Comparison of ENCODE assay signal across 33 cellular contexts in the genomic region with DNA sequence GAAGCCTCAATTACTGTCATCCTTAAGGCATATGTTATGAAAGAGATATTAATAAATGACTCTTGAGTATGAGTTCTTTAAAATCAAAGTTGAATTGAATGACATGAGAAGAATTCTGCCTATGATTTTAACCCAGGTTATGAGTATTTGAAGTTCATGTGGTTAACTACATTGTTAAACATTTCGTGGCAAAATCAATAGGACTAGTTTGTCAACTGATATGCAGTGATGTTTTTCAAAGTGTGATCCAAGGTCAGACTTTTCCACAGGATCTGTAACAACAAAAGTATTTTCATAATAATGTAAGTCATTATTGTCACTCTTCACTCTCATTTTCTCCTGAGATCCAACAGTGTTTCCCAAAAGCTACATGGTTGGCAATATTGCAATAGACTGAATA.
"Had no signal": no experiment of that assay in that cellular context is flagged by ENCODE, and none has a peak within 500 bp of the region (broad histone marks: within the 10 kb centered on the region; RNA-seq: fewer than 3 reads in every experiment).

No MANE protein-coding gene starts in this region.

- H3K27me3 ChIP-seq: adrenal gland, ascending aorta, body of pancreas, brain microvascular endothelial cell, breast epithelium, cardiac muscle cell had no signal

- H3K27ac ChIP-seq: adrenal gland, ascending aorta, body of pancreas, brain microvascular endothelial cell, breast epithelium, cardiac muscle cell had no signal

- FAIRE-seq: astrocyte, bronchial epithelial cell had no signal

- H3K9me3 ChIP-seq: adrenal gland, ascending aorta, body of pancreas, breast epithelium had no signal

- DNase-seq: activated effector memory CD4-positive, alpha-beta T cell treated with anti-CD3 and anti-CD28 coated beads, Interleukin-2, amount 50 U/mL, for 16 hours; activated effector memory CD4-positive, alpha-beta T cell treated with Interleukin-2 at 50 U/mL for 16 hours; activated gamma-delta T cell; activated gamma-delta T cell treated with Interleukin-2 at 50 U/mL for 16 hours; activated naive CD4-positive, alpha-beta T cell; activated naive CD4-positive, alpha-beta T cell treated with anti-CD3 and anti-CD28 coated beads for 36 hours; activated naive CD4-positive, alpha-beta T cell treated with anti-CD3 and anti-CD28 coated beads, Interleukin-2, amount 10 ng/mL, durations not matched to agents 7 days and 5 days; activated naive CD4-positive, alpha-beta T cell treated with anti-CD3 and anti-CD28 coated beads, Interleukin-2, amount 50 U/mL, for 16 hours; activated naive CD4-positive, alpha-beta T cell treated with Interleukin-2 at 50 U/mL for 16 hours; activated naive CD8-positive, alpha-beta T cell treated with anti-CD3 and anti-CD28 coated beads for 36 hours; activated naive CD8-positive, alpha-beta T cell treated with anti-CD3 and anti-CD28 coated beads, Interleukin-2, amount 10 ng/mL, durations not matched to agents 7 days and 5 days; activated naive CD8-positive, alpha-beta T cell treated with anti-CD3 and anti-CD28 coated beads, Interleukin-2, amount 50 U/mL, for 24 hours; activated T-cell treated with anti-CD3 and anti-CD28 coated beads, Interleukin-2, amount 50 U/mL, for 24 hours; activated T-cell treated with anti-CD3 and anti-CD28 coated beads, Interleukin-2, amount 50 U/mL, for 4 hours; activated T-cell treated with anti-CD3 and anti-CD28 coated beads, Interleukin-2, amount 50 U/mL, for 48 hours; activated T-cell treated with anti-CD3 and anti-CD28 coated beads, Interleukin-2, amount 50 U/mL, for 72 hours; adrenal gland; amniotic stem cell; amygdala; anterior cingulate cortex; aorta; body of pancreas; brain microvascular endothelial cell; caudate nucleus; central memory CD4-positive, alpha-beta T cell; cerebellar nuclear complex had no signal

- H3K4me3 ChIP-seq: adrenal gland, ascending aorta, body of pancreas, breast epithelium, cardiac muscle cell had no signal

- ATAC-seq: activated naive CD4-positive, alpha-beta T cell treated with anti-CD3 and anti-CD28 coated beads, Interleukin-2, amount 50 U/mL, for 72 hours; activated naive CD8-positive, alpha-beta T cell treated with anti-CD3 and anti-CD28 coated beads, Interleukin-2, amount 50 U/mL, for 24 hours; activated T-cell treated with anti-CD3 and anti-CD28 coated beads, Interleukin-2, amount 50 U/mL, for 4 hours; activated T-cell treated with anti-CD3 and anti-CD28 coated beads, Interleukin-2, amount 50 U/mL, for 72 hours; activated T-helper 17 cell treated with anti-CD3 and anti-CD28 coated beads, Interleukin-2, amount 50 U/mL, for 72 hours; body of pancreas had no signal

- H3K36me3 ChIP-seq: adrenal gland, brain microvascular endothelial cell, breast epithelium had no signal

- H3K4me1 ChIP-seq: adrenal gland, ascending aorta, breast epithelium had no signal
